In the genomic region with DNA sequence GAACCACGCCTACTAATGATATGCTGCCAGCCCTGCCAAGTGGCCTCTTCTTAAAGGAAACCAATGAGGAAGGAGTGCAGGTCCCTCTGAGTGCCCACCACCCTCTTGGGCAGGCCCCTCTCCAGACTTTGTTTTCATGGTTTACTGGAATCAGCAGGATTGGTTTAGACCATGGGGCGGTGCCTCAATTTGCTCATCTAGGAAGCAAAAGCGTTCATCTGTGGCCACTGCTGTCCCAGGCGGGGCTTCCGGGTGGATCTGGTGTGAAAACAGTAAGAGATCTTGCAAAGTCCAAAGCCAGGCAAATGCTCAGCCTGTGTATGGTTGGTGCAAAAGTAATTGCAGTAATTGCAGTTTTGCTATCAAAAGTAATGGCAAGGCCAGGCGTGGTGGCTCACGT, we compare ENCODE assay signal across 13 cellular contexts.
"Had no signal": no experiment of that assay in that cellular context is flagged by ENCODE, and none has a peak within 500 bp of the region (broad histone marks: within the 10 kb centered on the region; RNA-seq: fewer than 3 reads in every experiment).

No MANE protein-coding gene starts in this region.

- H3K9me3 ChIP-seq: right atrium auricular region had no signal

- H3K27me3 ChIP-seq: right atrium auricular region had no signal

- H3K27ac ChIP-seq: right atrium auricular region had no signal

- H3K27me3 Mint-ChIP-seq: activated naive CD8-positive, alpha-beta T cell treated with anti-CD3 and anti-CD28 coated beads for 36 hours had no signal

- H3K4me3 Mint-ChIP-seq: activated naive CD8-positive, alpha-beta T cell treated with anti-CD3 and anti-CD28 coated beads for 36 hours; memory B cell; neural crest cell; stimulated activated naive B cell treated with anti-CD40 and anti-IgM and Interleukin-4, amounts not matched to agents 10 μg/mL and 1 μg/mL and 100 μg/mL, for 72 hours had no signal

- H3K36me3 Mint-ChIP-seq: activated naive CD8-positive, alpha-beta T cell treated with anti-CD3 and anti-CD28 coated beads for 36 hours; memory B cell; stimulated activated naive B cell treated with anti-CD40 and anti-IgM and Interleukin-4, amounts not matched to agents 10 μg/mL and 1 μg/mL and 100 μg/mL, for 72 hours had no signal

- DNase-seq: activated CD4-positive, alpha-beta T cell treated with anti-CD3 and anti-CD28 coated beads for 1 hour; activated CD4-positive, alpha-beta T cell treated with anti-CD3 and anti-CD28 coated beads, Interleukin-2, amount 50 U/mL, for 48 hours; activated naive CD8-positive, alpha-beta T cell treated with anti-CD3 and anti-CD28 coated beads for 36 hours; anterior cingulate cortex; SHP77; stimulated activated naive B cell treated with anti-CD40 and anti-IgM and Interleukin-4, amounts not matched to agents 10 μg/mL and 1 μg/mL and 100 μg/mL, for 72 hours; T-helper 2 cell had no signal

- H3K9me3 Mint-ChIP-seq: activated naive CD8-positive, alpha-beta T cell treated with anti-CD3 and anti-CD28 coated beads for 36 hours; activated T-helper 2 cell treated with anti-CD3 and anti-CD28 coated beads, Interferon-gamma antibody, Interleukin-2, Interleukin-4, amounts not matched to agents 10 μg/mL and 5 μg/mL and 100 μg/mL, durations not matched to agents 14 hours and 24 hours and 36 hours; memory B cell; neural crest cell; stimulated activated naive B cell treated with anti-CD40 and anti-IgM and Interleukin-4, amounts not matched to agents 10 μg/mL and 1 μg/mL and 100 μg/mL, for 72 hours had no signal

- H3K27ac Mint-ChIP-seq: activated naive CD8-positive, alpha-beta T cell treated with anti-CD3 and anti-CD28 coated beads for 36 hours; activated T-helper 2 cell treated with anti-CD3 and anti-CD28 coated beads, Interferon-gamma antibody, Interleukin-2, Interleukin-4, amounts not matched to agents 10 μg/mL and 5 μg/mL and 100 μg/mL, durations not matched to agents 14 hours and 24 hours and 36 hours; memory B cell; stimulated activated naive B cell treated with anti-CD40 and anti-IgM and Interleukin-4, amounts not matched to agents 10 μg/mL and 1 μg/mL and 100 μg/mL, for 72 hours had no signal

- H3K36me3 ChIP-seq: right atrium auricular region had no signal

- ATAC-seq: SK-N-SH treated with all-trans-retinoic acid at 6 μM for 48 hours; stimulated activated naive B cell treated with anti-CD40 and anti-IgM and Interleukin-4, amounts not matched to agents 10 μg/mL and 1 μg/mL and 100 μg/mL, for 72 hours had no signal

- H3K4me3 ChIP-seq: right atrium auricular region, smooth muscle cell had no signal
